3 cellular contexts compared by ENCODE assay signal in genomic region chr12:132236129-132236929, GRCh38.
TF ChIP-seq lines count a peak whose summit lies in the region.

No MANE protein-coding gene starts in this region.

TF ChIP-seq in SK-N-SH treated with all-trans-retinoic acid at 6 μM for 48 hours, 23 proteins besides CTCF, POLR2A, EP300 and RAD21 (continued from another document):
- TF ChIP-seq CREB5 (CRISPR knock-in tag; IDR thresholded peaks at IDR 0.05; ENCODE audit: low read depth): no peak
- no peak for TF ChIP-seq ZNF565 (CRISPR knock-in tag; conservative IDR thresholded peaks at IDR 0.05; ENCODE audit: low read depth)
- TF ChIP-seq PPARA (CRISPR knock-in tag; IDR thresholded peaks at IDR 0.05; ENCODE audit: borderline replicate concordance): no peak
- TF ChIP-seq TSHZ2 (CRISPR knock-in tag; IDR thresholded peaks at IDR 0.05): no peak
- no peak for TF ChIP-seq ZFP3 (CRISPR knock-in tag; IDR thresholded peaks at IDR 0.05)
- TF ChIP-seq SNAI2 (CRISPR knock-in tag; IDR thresholded peaks at IDR 0.05): no peak
- TF ChIP-seq OSR1 (CRISPR knock-in tag; IDR thresholded peaks at IDR 0.05): no peak
- TF ChIP-seq ZNF70 (CRISPR knock-in tag; IDR thresholded peaks at IDR 0.05): no peak
- TF ChIP-seq ISL1 (CRISPR knock-in tag; IDR thresholded peaks at IDR 0.05): no peak
- TF ChIP-seq ZFP30 (CRISPR knock-in tag; IDR thresholded peaks at IDR 0.05): no peak

TF ChIP-seq in SK-N-SH, 30 proteins besides CTCF, POLR2A, EP300 and RAD21 (continued from another document):
- TF ChIP-seq RFX5 (IDR thresholded peaks at IDR 0.05; ENCODE audit: low read length): no peak
- TF ChIP-seq YY1 (IDR thresholded peaks at IDR 0.05; ENCODE audit: low read depth): no peak
- TF ChIP-seq FOSL2 (IDR thresholded peaks at IDR 0.05; ENCODE audit: borderline replicate concordance, low read depth): no peak
- no peak for TF ChIP-seq FOXJ3 (CRISPR knock-in tag; IDR thresholded peaks at IDR 0.05)
- no peak for TF ChIP-seq CHD2 (IDR thresholded peaks at IDR 0.05; ENCODE audit: low read length, partially characterized antibody)
- TF ChIP-seq JUND (IDR thresholded peaks at IDR 0.05): no peak
- TF ChIP-seq USF1 (IDR thresholded peaks at IDR 0.05; ENCODE audit: borderline replicate concordance, low read depth): no peak
- TF ChIP-seq ELF1 (IDR thresholded peaks at IDR 0.05): no peak
- TF ChIP-seq RXRA (IDR thresholded peaks at IDR 0.05; ENCODE audit: borderline replicate concordance, low read depth): no peak
- no peak for TF ChIP-seq GATA2 (CRISPR knock-in tag; IDR thresholded peaks at IDR 0.05)
- TF ChIP-seq MXI1 (IDR thresholded peaks at IDR 0.05; ENCODE audit: low read depth, low read length): no peak
- no peak for TF ChIP-seq TEAD4 (IDR thresholded peaks at IDR 0.05; ENCODE audit: borderline replicate concordance, insufficient read depth)

TF ChIP-seq in WTC11, 78 proteins besides CTCF, POLR2A, EP300 and RAD21 (continued from another document):
- no peak for TF ChIP-seq ZNF281 (CRISPR knock-in tag; IDR thresholded peaks at IDR 0.05)
- TF ChIP-seq MXD4 (CRISPR knock-in tag; IDR thresholded peaks at IDR 0.05; ENCODE audit: borderline replicate concordance): no peak
- TF ChIP-seq USF1 (CRISPR knock-in tag; IDR thresholded peaks at IDR 0.05): no peak
- TF ChIP-seq ESRRA (CRISPR knock-in tag; IDR thresholded peaks at IDR 0.05; ENCODE audit: borderline replicate concordance): no peak
- TF ChIP-seq ERG (CRISPR knock-in tag; IDR thresholded peaks at IDR 0.05): no peak
- no peak for TF ChIP-seq CBFB (CRISPR knock-in tag; IDR thresholded peaks at IDR 0.05; ENCODE audit: low read depth)
- no peak for TF ChIP-seq GRHL2 (CRISPR knock-in tag; IDR thresholded peaks at IDR 0.05; ENCODE audit: insufficient replicate concordance, severe bottlenecking)
- no peak for TF ChIP-seq ZBTB43 (CRISPR knock-in tag; IDR thresholded peaks at IDR 0.05)
- no peak for TF ChIP-seq ZNF425 (CRISPR knock-in tag; conservative IDR thresholded peaks at IDR 0.05)
- TF ChIP-seq ZBTB21 (CRISPR knock-in tag; IDR thresholded peaks at IDR 0.05; ENCODE audit: borderline replicate concordance): no peak
- TF ChIP-seq IRF2 (CRISPR knock-in tag; IDR thresholded peaks at IDR 0.05; ENCODE audit: borderline replicate concordance, low read depth): no peak
- no peak for TF ChIP-seq NR2C2 (CRISPR knock-in tag; IDR thresholded peaks at IDR 0.05)
- no peak for TF ChIP-seq ATF6 (CRISPR knock-in tag; IDR thresholded peaks at IDR 0.05)
- no peak for TF ChIP-seq TEAD4 (CRISPR knock-in tag; IDR thresholded peaks at IDR 0.05)
- no peak for TF ChIP-seq TCF7 (CRISPR knock-in tag; IDR thresholded peaks at IDR 0.05; ENCODE audit: low read depth)
- no peak for TF ChIP-seq MAX (CRISPR knock-in tag; IDR thresholded peaks at IDR 0.05)
- no peak for TF ChIP-seq IRF1 (CRISPR knock-in tag; IDR thresholded peaks at IDR 0.05)
